In the genomic region with DNA sequence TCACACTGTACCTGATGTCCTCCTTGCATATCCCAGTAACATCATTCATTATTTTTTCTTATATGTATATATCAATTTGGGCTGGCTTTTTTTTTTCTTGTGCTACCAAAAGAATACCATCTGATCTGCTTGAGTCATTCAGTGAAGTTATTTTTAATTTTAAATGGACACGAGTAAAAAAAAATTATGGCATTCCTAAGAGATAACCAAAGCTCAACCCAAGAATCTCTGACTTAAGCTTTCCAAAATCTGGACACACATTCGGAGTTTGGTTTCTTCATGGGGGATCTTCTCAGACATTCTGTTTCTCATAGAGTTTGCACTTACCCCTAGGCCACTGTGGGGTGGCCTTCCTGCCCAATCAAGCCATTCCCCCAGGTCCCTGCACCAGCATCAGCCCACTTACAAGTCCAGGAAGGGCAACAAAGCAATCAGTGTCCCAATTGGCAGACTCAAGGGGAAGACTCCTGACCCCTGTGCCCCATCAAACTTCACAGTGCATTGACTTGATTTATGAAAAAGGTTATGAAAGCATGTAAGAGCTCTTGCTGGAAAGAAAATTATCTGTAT, we compare ENCODE assay signal across 19 cellular contexts.
"Had no signal": no experiment of that assay in that cellular context is flagged by ENCODE, and none has a peak within 500 bp of the region (broad histone marks: within the 10 kb centered on the region; RNA-seq: fewer than 3 reads in every experiment).

No MANE protein-coding gene starts in this region.

- H3K9me3 ChIP-seq: right lobe of liver, stomach, testis had no signal

- ATAC-seq: left ventricle myocardium superior; natural killer cell treated with Interleukin-12 subunit alpha and Interleukin-12 subunit beta and Interleukin-15 and Interleukin-18, amount 100 ng/mL, for 72 hours; right lobe of liver; stimulated activated memory B cell treated with anti-CD40 and anti-IgM and Interleukin-4, amounts not matched to agents 10 μg/mL and 1 μg/mL and 100 μg/mL, for 72 hours; WTC11 had no signal

- H3K27ac ChIP-seq: right lobe of liver, testis had no signal

- H3K4me3 ChIP-seq: right lobe of liver, smooth muscle cell, stomach, testis had no signal

- H3K4me1 ChIP-seq: testis had no signal

- DNase-seq: activated naive CD4-positive, alpha-beta T cell; activated T-cell treated with anti-CD3 and anti-CD28 coated beads, Interleukin-2, amount 50 U/mL, for 24 hours; amniotic stem cell; dermis blood vessel endothelial cell; effector CD8-positive, alpha-beta T cell; erythroblast; hypothalamus; left ventricle myocardium superior; mammary epithelial cell; posterior cingulate gyrus; right lobe of liver; stimulated activated CD4-positive, alpha-beta T cell treated with anti-CD3 and anti-CD28 coated beads, Interleukin-15, amount 100 ng/mL, for 24 hours; stomach; T-helper 1 cell; testis had no signal

- H3K27me3 ChIP-seq: right lobe of liver, stomach, testis had no signal

- H3K4me2 ChIP-seq: smooth muscle cell had no signal

- H3K36me3 ChIP-seq: right lobe of liver, stomach had no signal
